Comparison of ENCODE assay signal across 9 cellular contexts in the genomic region with DNA sequence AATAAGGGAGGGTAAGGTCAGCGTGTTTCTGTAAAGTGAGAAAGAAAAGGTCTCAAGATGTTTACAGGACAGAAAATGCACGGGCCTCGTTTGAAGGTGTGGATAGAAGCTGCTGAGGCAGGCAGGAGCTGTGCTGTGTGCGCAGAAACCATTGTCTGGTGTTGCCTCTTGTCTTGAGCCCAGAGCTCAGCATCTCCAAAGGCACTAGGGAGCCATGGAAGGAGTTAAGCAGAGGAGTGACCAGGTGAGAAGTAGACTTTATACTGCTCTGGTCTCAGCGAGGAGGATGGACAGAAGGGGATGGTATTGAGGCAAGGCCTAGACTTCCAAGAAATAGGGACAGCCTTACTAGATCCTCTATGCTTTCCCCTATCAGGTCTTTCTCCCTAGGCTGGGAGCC. TPM values are rescaled to one million over a fixed set of nuclear protein-coding genes. Genes with fewer than 3 reads are reported as not detected.
DNase-seq lines count a peak whose midpoint lies in the region; ATAC-seq, FAIRE-seq and TF ChIP-seq lines count a peak whose summit lies in the region.
"Had no signal": no experiment of that assay in that cellular context is flagged by ENCODE, and none has a peak within 500 bp of the region (broad histone marks: within the 10 kb centered on the region; RNA-seq: fewer than 3 reads in every experiment).

No MANE protein-coding gene starts in this region.

- H3K4me3 ChIP-seq in HUES6 (ENCODE audit: low read depth, low read length) (peak overlapping the region; percentile 85), keratinocyte (ENCODE audit: control insufficient read depth in 2 of 3, extremely low read depth in 1 of 3, insufficient read depth in 2 of 3, low read depth in 1 of 3, low read length in 3 of 3) (no peak overlapping the region), smooth muscle cell (peak overlapping the region; percentile 79), mucosa of descending colon (no peak overlapping the region)

- no peaks in the 10 kb centered on the region for H3K9me3 Mint-ChIP-seq in activated T-helper 2 cell treated with anti-CD3 and anti-CD28 coated beads, Interferon-gamma antibody, Interleukin-2, Interleukin-4, amounts not matched to agents 10 μg/mL and 5 μg/mL and 100 μg/mL, durations not matched to agents 14 hours and 24 hours and 36 hours
- H3K9me3 Mint-ChIP-seq in CD14-positive monocyte: no peaks in the 10 kb centered on the region

- H3K9me3 ChIP-seq in HUES6 (ENCODE audit: control insufficient read depth, insufficient read depth, low read depth, low read length) (no peaks in the 10 kb centered on the region), keratinocyte (ENCODE audit: control insufficient read depth, low read depth, low read length) (no peaks in the 10 kb centered on the region), smooth muscle cell (replicated peaks; ENCODE audit: low read depth) (no peaks in the 10 kb centered on the region), mucosa of descending colon (no peaks in the 10 kb centered on the region)

- H2AFZ ChIP-seq in keratinocyte (ENCODE audit: control insufficient read depth, low read length) (peak overlapping the region; percentile 86), smooth muscle cell (ENCODE audit: low read depth) (peak overlapping the region; percentile 93)

- peaks cover 10% of the 10 kb centered on the region for H3K27me3 Mint-ChIP-seq in activated T-helper 2 cell treated with anti-CD3 and anti-CD28 coated beads, Interferon-gamma antibody, Interleukin-2, Interleukin-4, amounts not matched to agents 10 μg/mL and 5 μg/mL and 100 μg/mL, durations not matched to agents 14 hours and 24 hours and 36 hours (ENCODE audit: low read depth)
- H3K27me3 Mint-ChIP-seq in CD14-positive monocyte (ENCODE audit: low read depth in 3 of 3): peaks cover 6 to 15% (median 6%) of the 10 kb centered on the region in 3 donors

- H4K20me1 ChIP-seq in keratinocyte (ENCODE audit: control insufficient read depth, extremely low read depth, insufficient read depth, low read length) (no peaks in the 10 kb centered on the region), smooth muscle cell (ENCODE audit: low read depth) (no peaks in the 10 kb centered on the region)

- H3K27ac Mint-ChIP-seq in activated T-helper 2 cell treated with anti-CD3 and anti-CD28 coated beads, Interferon-gamma antibody, Interleukin-2, Interleukin-4, amounts not matched to agents 10 μg/mL and 5 μg/mL and 100 μg/mL, durations not matched to agents 14 hours and 24 hours and 36 hours: no peak overlapping the region
- H3K27ac Mint-ChIP-seq in CD14-positive monocyte: peak overlapping the region in 1 of 7 donors; percentile 11

- H3F3A ChIP-seq in smooth muscle cell (ENCODE audit: low read depth): no peaks in the 10 kb centered on the region

- 92% methylated on average over 5 of the region's 5 CpGs for WGBS in smooth muscle cell (ENCODE audit: low lambda C conversion rate)

- no peak for ATAC-seq in mucosa of descending colon

- H3K79me2 ChIP-seq in keratinocyte (ENCODE audit: control insufficient read depth, insufficient read depth, low read length) (no peaks in the 10 kb centered on the region), smooth muscle cell (ENCODE audit: low read depth) (no peaks in the 10 kb centered on the region)

- H3K4me3 Mint-ChIP-seq in activated T-helper 2 cell treated with anti-CD3 and anti-CD28 coated beads, Interferon-gamma antibody, Interleukin-2, Interleukin-4, amounts not matched to agents 10 μg/mL and 5 μg/mL and 100 μg/mL, durations not matched to agents 14 hours and 24 hours and 36 hours (ENCODE audit: low read depth): peak overlapping the region; percentile 6
- H3K4me3 Mint-ChIP-seq in CD14-positive monocyte: peak overlapping the region in 1 of 2 donors; percentile 67

- H3K9ac ChIP-seq in HUES6 (ENCODE audit: low read length) (no peak overlapping the region), keratinocyte (ENCODE audit: control insufficient read depth, extremely low read depth, insufficient read depth, low read length) (no peak overlapping the region), smooth muscle cell (ENCODE audit: low read depth) (no peak overlapping the region)

- no peaks in the 10 kb centered on the region for H3K9me1 ChIP-seq in keratinocyte (ENCODE audit: control insufficient read depth, extremely low read depth, insufficient read depth, low read length)

- peaks cover 3% of the 10 kb centered on the region for H3K4me1 Mint-ChIP-seq in activated T-helper 2 cell treated with anti-CD3 and anti-CD28 coated beads, Interferon-gamma antibody, Interleukin-2, Interleukin-4, amounts not matched to agents 10 μg/mL and 5 μg/mL and 100 μg/mL, durations not matched to agents 14 hours and 24 hours and 36 hours (ENCODE audit: low read depth)
- peaks cover 10% of the 10 kb centered on the region for H3K4me1 Mint-ChIP-seq in CD14-positive monocyte

- TF ChIP-seq CTCF in keratinocyte (optimal IDR thresholded peaks at IDR 0.05 in 1 of 3, IDR thresholded peaks at IDR 0.05 in 1 of 3, conservative IDR thresholded peaks at IDR 0.05 in 1 of 3; ENCODE audit: extremely low read depth in 1 of 3, insufficient read depth in 2 of 3, low read length in 3 of 3) (no peak), smooth muscle cell (IDR thresholded peaks at IDR 0.05; ENCODE audit: borderline replicate concordance, insufficient read depth, poor library complexity, severe bottlenecking) (no peak), mucosa of descending colon (IDR thresholded peaks at IDR 0.05) (no peak), CD14-positive monocyte (IDR thresholded peaks at IDR 0.05) (no peak)

- peaks cover 25% of the 10 kb centered on the region; the same call in 1 of the 2 replicates for H3K36me3 ChIP-seq in HUES6 (ENCODE audit: control insufficient read depth, insufficient read depth, low read length)
- H3K36me3 ChIP-seq in keratinocyte (ENCODE audit: control insufficient read depth in 2 of 2, extremely low read depth in 1 of 2, insufficient read depth in 2 of 2, low read length in 2 of 2): no peaks in the 10 kb centered on the region
- H3K36me3 ChIP-seq in smooth muscle cell (ENCODE audit: low read depth): no peaks in the 10 kb centered on the region
- H3K36me3 ChIP-seq in mucosa of descending colon (ENCODE audit: low read depth): no peaks in the 10 kb centered on the region

- no peak for DNase-seq in activated T-helper 2 cell treated with anti-CD3 and anti-CD28 coated beads, Interferon-gamma antibody, Interleukin-2, Interleukin-4, amounts not matched to agents 10 μg/mL and 5 μg/mL and 100 μg/mL, durations not matched to agents 14 hours and 24 hours and 36 hours (ENCODE audit: low spot score)
- DNase-seq in keratinocyte (ENCODE audit: low read depth, low spot score) (no peak), smooth muscle cell (lab: John Stamatoyannopoulos, UW; ENCODE audit: unreplicated experiment) (no peak), mucosa of descending colon (no peak), CD14-positive monocyte (ENCODE audit: low spot score) (no peak)
- no peak for DNase-seq in stimulated activated CD4-positive, alpha-beta T cell treated with anti-CD3 and anti-CD28 coated beads, Interleukin-4, amount 100 ng/mL, for 1 hour
- DNase-seq in stimulated activated CD4-positive, alpha-beta T cell treated with anti-CD3 and anti-CD28 coated beads, Interleukin-2, amount 100 ng/mL, for 24 hours: no peak

- H3K27me3 ChIP-seq in HUES6 (ENCODE audit: control insufficient read depth, insufficient read depth, low read length) (no peaks in the 10 kb centered on the region), keratinocyte (ENCODE audit: control insufficient read depth, extremely low read depth, insufficient read depth, low read length) (no peaks in the 10 kb centered on the region), smooth muscle cell (ENCODE audit: low read depth) (no peaks in the 10 kb centered on the region)

- H3K4me1 ChIP-seq in HUES6 (ENCODE audit: control insufficient read depth, insufficient read depth, low read length): peaks cover 15% of the 10 kb centered on the region
- peaks cover 3% of the 10 kb centered on the region for H3K4me1 ChIP-seq in keratinocyte (ENCODE audit: control insufficient read depth, extremely low read depth, insufficient read depth, low read length)
- H3K4me1 ChIP-seq in smooth muscle cell (ENCODE audit: low read depth): peaks cover 4% of the 10 kb centered on the region
- H3K4me1 ChIP-seq in mucosa of descending colon (ENCODE audit: low read depth): peaks cover 6% of the 10 kb centered on the region

- no peak for FAIRE-seq in keratinocyte (lab: Jason Lieb, UNC)

- peak overlapping the region; percentile 74 for H3K4me2 ChIP-seq in keratinocyte (ENCODE audit: control insufficient read depth, extremely low read depth, insufficient read depth, low read depth, low read length)
- H3K4me2 ChIP-seq in smooth muscle cell: peak overlapping the region; percentile 86

- intact Hi-C loops in activated T-helper 2 cell treated with anti-CD3 and anti-CD28 coated beads, Interferon-gamma antibody, Interleukin-2, Interleukin-4, amounts not matched to agents 10 μg/mL and 5 μg/mL and 100 μg/mL, durations not matched to agents 14 hours and 24 hours and 36 hours (cut with micrococcal nuclease): no loop called here
- intact Hi-C loops in mucosa of descending colon (cut with DNase I, micrococcal nuclease): no loop called here
- intact Hi-C loops in CD14-positive monocyte (cut with micrococcal nuclease): no loop called here

- H3K36me3 Mint-ChIP-seq in activated T-helper 2 cell treated with anti-CD3 and anti-CD28 coated beads, Interferon-gamma antibody, Interleukin-2, Interleukin-4, amounts not matched to agents 10 μg/mL and 5 μg/mL and 100 μg/mL, durations not matched to agents 14 hours and 24 hours and 36 hours (ENCODE audit: low read depth): no peaks in the 10 kb centered on the region
- no peaks in the 10 kb centered on the region for H3K36me3 Mint-ChIP-seq in CD14-positive monocyte

- dilution Hi-C loops in keratinocyte (cut with MboI; ENCODE audit: extremely low pct_ligation_motif_present, low sequenced_read_pairs): no loop called here

- H3K27ac ChIP-seq in HUES6 (ENCODE audit: low read depth, low read length) (no peak overlapping the region), keratinocyte (ENCODE audit: control insufficient read depth, insufficient read depth, low read length) (no peak overlapping the region), smooth muscle cell (ENCODE audit: low read depth) (no peak overlapping the region)

RNA-seq across cellular contexts. Expression of a gene that starts 13.0 kb away (rescaled TPM):
- total RNA-seq in activated T-helper 2 cell treated with anti-CD3 and anti-CD28 coated beads, Interferon-gamma antibody, Interleukin-2, Interleukin-4, amounts not matched to agents 10 μg/mL and 5 μg/mL and 100 μg/mL, durations not matched to agents 14 hours and 24 hours and 36 hours: 1.1 and 2.0 TPM in 2 replicates
- polyA plus RNA-seq in keratinocyte: 0.05 to 0.09 TPM (median 0.07 TPM) in 3 replicates
- polyA plus RNA-seq in keratinocyte (2011; ENCODE audit: low read depth): 0.06 TPM
- 0.01 and 0.03 TPM in 2 replicates for polyA plus RNA-seq in keratinocyte (2011; cell fraction: cytosol; rRNA removed)
- polyA plus RNA-seq in keratinocyte (2011; cell fraction: nucleus; rRNA removed): 0.04 and 0.13 TPM in 2 replicates
- 0.15 and 0.17 TPM in 2 replicates for polyA plus RNA-seq in keratinocyte (2012; ENCODE audit: low replicate concordance)
- 0.03 to 0.10 TPM (median 0.06 TPM) in 3 replicates for polyA minus RNA-seq in keratinocyte
- polyA minus RNA-seq in keratinocyte (2011; cell fraction: cytosol; rRNA and poly(A)+ RNA removed): not detected
- 0.31 TPM in 1 of 2 replicates, not detected in the other for polyA minus RNA-seq in keratinocyte (2011; cell fraction: nucleus; rRNA and poly(A)+ RNA removed)
- 2.7 and 4.8 TPM in 2 replicates for total RNA-seq in smooth muscle cell
- polyA plus RNA-seq in smooth muscle cell: 2.1 and 2.9 TPM in 2 replicates
- total RNA-seq in mucosa of descending colon: 10 to 100 TPM in 1 of 3 donors, 1 to 10 TPM in 2; 1.3 to 14.1 (median 1.4) TPM
- polyA plus RNA-seq in CD14-positive monocyte: not detected

RNA-seq across cellular contexts. Expression of a gene that starts 31.9 kb away (rescaled TPM):
- 2,046 and 2,053 TPM in 2 replicates for total RNA-seq in activated T-helper 2 cell treated with anti-CD3 and anti-CD28 coated beads, Interferon-gamma antibody, Interleukin-2, Interleukin-4, amounts not matched to agents 10 μg/mL and 5 μg/mL and 100 μg/mL, durations not matched to agents 14 hours and 24 hours and 36 hours
- polyA plus RNA-seq in keratinocyte: 2,329 to 2,828 TPM (median 2,534 TPM) in 3 replicates
- polyA plus RNA-seq in keratinocyte (2011; ENCODE audit: low read depth): 788 TPM
- polyA plus RNA-seq in keratinocyte (2011; cell fraction: cytosol; rRNA removed): 2,654 and 3,289 TPM in 2 replicates
- polyA plus RNA-seq in keratinocyte (2011; cell fraction: nucleus; rRNA removed): 610 and 619 TPM in 2 replicates
- 3,073 and 3,884 TPM in 2 replicates for polyA plus RNA-seq in keratinocyte (2012; ENCODE audit: low replicate concordance)
- polyA minus RNA-seq in keratinocyte: 467 to 1,579 TPM (median 1,500 TPM) in 3 replicates
- 1,168 TPM for polyA minus RNA-seq in keratinocyte (2011; cell fraction: cytosol; rRNA and poly(A)+ RNA removed)
- polyA minus RNA-seq in keratinocyte (2011; cell fraction: nucleus; rRNA and poly(A)+ RNA removed): 162 and 245 TPM in 2 replicates
- total RNA-seq in smooth muscle cell: 988 and 1,486 TPM in 2 replicates
- polyA plus RNA-seq in smooth muscle cell: 744 and 789 TPM in 2 replicates
- total RNA-seq in mucosa of descending colon: 1,000 to 10,000 TPM; 1,042 to 1,233 (median 1,185) TPM
- 1,000 to 10,000 TPM in 1 of 2 donors, 100 to 1,000 TPM in 1; 942 to 1,052 TPM for polyA plus RNA-seq in CD14-positive monocyte

RNA-seq across cellular contexts. Expression of a gene that starts 50.4 kb away (rescaled TPM):
- total RNA-seq in activated T-helper 2 cell treated with anti-CD3 and anti-CD28 coated beads, Interferon-gamma antibody, Interleukin-2, Interleukin-4, amounts not matched to agents 10 μg/mL and 5 μg/mL and 100 μg/mL, durations not matched to agents 14 hours and 24 hours and 36 hours: not detected in 2 replicates
- polyA plus RNA-seq in keratinocyte: 240 to 475 TPM (median 311 TPM) in 3 replicates
- 136 TPM for polyA plus RNA-seq in keratinocyte (2011; ENCODE audit: low read depth)
- 340 and 375 TPM in 2 replicates for polyA plus RNA-seq in keratinocyte (2011; cell fraction: cytosol; rRNA removed)
- 382 and 436 TPM in 2 replicates for polyA plus RNA-seq in keratinocyte (2011; cell fraction: nucleus; rRNA removed)
- 345 and 384 TPM in 2 replicates for polyA plus RNA-seq in keratinocyte (2012; ENCODE audit: low replicate concordance)
- 209 to 387 TPM (median 321 TPM) in 3 replicates for polyA minus RNA-seq in keratinocyte
- polyA minus RNA-seq in keratinocyte (2011; cell fraction: cytosol; rRNA and poly(A)+ RNA removed): 242 TPM
- 106 and 129 TPM in 2 replicates for polyA minus RNA-seq in keratinocyte (2011; cell fraction: nucleus; rRNA and poly(A)+ RNA removed)
- 6.4 and 6.7 TPM in 2 replicates for total RNA-seq in smooth muscle cell
- polyA plus RNA-seq in smooth muscle cell: 6.8 and 15.6 TPM in 2 replicates
- total RNA-seq in mucosa of descending colon: not detected
- polyA plus RNA-seq in CD14-positive monocyte: under 1 TPM in 1 of 2 donors, not detected in 1; 0.92 TPM
- total RNA-seq: temporal lobe had no signal

Comparison
In these comparisons a context has a peak if more than half of its experiments do, and no peak if none do; other contexts are left out.
1. H3K4me3 ChIP-seq: peak in HUES6 (single experiment) and smooth muscle cell (single experiment); none in keratinocyte (0 of 3) and mucosa of descending colon (single experiment).